1 cellular context compared by ENCODE assay signal in the genomic region with DNA sequence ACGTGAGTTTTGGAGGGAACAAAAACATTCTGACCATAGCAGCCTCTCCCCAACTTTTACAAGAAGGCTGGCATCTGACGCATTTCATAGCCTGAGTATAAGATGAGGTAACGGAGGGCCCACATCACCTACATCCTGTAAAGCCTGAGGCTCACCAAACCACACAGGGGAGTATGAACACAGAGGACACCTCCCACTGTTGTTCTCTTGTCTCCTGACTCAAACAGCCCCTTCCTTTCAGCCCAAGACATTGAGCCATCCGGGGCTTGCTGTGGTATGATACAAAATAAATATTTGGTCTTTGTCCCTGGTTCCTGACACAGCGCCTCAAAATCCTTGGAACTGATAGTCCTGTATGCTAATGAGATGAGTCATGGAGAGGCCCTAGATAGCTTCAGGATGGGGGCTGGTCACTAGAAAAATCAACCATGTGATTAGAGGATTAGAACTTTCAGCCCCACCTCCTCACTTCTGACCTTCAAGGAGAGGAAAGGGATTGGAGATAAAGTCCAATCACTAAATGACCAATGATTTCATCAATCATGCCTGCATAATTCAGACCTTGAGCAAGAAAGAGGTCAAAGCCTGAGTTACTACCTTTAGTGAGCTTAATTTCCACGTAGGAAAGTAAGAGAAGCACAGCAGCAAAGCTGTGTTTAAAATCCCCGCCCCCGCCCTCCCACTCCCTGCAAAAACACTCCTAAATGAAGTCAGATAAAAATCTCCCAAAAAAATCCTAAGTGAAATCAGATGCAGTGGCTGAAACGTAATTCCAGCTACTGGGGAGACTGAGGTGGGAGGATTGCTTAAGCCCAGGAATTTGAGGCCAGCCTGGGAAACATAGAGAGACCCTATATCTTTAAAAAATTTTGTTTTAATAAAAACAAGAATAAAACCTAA.
TF ChIP-seq lines count a peak whose summit lies in the region.

No MANE protein-coding gene starts in this region.

TF ChIP-seq in GM23338, 12 proteins besides CTCF, POLR2A, EP300 and RAD21 (continued from another document):
- TF ChIP-seq, protein P1, sequence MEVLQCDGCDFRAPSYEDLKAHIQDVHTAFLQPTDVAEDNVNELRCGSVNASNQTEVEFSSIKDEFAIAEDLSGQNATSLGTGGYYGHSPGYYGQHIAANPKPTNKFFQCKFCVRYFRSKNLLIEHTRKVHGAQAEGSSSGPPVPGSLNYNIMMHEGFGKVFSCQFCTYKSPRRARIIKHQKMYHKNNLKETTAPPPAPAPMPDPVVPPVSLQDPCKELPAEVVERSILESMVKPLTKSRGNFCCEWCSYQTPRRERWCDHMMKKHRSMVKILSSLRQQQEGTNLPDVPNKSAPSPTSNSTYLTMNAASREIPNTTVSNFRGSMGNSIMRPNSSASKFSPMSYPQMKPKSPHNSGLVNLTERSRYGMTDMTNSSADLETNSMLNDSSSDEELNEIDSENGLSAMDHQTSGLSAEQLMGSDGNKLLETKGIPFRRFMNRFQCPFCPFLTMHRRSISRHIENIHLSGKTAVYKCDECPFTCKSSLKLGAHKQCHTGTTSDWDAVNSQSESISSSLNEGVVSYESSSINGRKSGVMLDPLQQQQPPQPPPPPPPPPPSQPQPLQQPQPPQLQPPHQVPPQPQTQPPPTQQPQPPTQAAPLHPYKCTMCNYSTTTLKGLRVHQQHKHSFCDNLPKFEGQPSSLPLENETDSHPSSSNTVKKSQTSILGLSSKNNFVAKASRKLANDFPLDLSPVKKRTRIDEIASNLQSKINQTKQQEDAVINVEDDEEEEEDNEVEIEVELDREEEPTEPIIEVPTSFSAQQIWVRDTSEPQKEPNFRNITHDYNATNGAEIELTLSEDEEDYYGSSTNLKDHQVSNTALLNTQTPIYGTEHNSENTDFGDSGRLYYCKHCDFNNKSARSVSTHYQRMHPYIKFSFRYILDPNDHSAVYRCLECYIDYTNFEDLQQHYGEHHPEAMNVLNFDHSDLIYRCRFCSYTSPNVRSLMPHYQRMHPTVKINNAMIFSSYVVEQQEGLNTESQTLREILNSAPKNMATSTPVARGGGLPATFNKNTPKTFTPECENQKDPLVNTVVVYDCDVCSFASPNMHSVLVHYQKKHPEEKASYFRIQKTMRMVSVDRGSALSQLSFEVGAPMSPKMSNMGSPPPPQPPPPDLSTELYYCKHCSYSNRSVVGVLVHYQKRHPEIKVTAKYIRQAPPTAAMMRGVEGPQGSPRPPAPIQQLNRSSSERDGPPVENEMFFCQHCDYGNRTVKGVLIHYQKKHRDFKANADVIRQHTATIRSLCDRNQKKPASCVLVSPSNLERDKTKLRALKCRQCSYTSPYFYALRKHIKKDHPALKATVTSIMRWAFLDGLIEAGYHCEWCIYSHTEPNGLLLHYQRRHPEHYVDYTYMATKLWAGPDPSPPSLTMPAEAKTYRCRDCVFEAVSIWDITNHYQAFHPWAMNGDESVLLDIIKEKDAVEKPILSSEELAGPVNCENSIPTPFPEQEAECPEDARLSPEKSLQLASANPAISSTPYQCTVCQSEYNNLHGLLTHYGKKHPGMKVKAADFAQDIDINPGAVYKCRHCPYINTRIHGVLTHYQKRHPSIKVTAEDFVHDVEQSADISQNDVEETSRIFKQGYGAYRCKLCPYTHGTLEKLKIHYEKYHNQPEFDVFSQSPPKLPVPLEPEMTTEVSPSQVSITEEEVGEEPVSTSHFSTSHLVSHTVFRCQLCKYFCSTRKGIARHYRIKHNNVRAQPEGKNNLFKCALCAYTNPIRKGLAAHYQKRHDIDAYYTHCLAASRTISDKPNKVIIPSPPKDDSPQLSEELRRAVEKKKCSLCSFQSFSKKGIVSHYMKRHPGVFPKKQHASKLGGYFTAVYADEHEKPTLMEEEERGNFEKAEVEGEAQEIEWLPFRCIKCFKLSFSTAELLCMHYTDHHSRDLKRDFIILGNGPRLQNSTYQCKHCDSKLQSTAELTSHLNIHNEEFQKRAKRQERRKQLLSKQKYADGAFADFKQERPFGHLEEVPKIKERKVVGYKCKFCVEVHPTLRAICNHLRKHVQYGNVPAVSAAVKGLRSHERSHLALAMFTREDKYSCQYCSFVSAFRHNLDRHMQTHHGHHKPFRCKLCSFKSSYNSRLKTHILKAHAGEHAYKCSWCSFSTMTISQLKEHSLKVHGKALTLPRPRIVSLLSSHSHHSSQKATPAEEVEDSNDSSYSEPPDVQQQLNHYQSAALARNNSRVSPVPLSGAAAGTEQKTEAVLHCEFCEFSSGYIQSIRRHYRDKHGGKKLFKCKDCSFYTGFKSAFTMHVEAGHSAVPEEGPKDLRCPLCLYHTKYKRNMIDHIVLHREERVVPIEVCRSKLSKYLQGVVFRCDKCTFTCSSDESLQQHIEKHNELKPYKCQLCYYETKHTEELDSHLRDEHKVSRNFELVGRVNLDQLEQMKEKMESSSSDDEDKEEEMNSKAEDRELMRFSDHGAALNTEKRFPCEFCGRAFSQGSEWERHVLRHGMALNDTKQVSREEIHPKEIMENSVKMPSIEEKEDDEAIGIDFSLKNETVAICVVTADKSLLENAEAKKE (CRISPR knock-in tag; IDR thresholded peaks at IDR 0.05): no peak
- TF ChIP-seq STAT1 (IDR thresholded peaks at IDR 0.05; ENCODE audit: unreplicated experiment): no peak
- no peak for TF ChIP-seq ZNF114 (CRISPR knock-in tag; IDR thresholded peaks at IDR 0.05)
- TF ChIP-seq, protein P2, sequence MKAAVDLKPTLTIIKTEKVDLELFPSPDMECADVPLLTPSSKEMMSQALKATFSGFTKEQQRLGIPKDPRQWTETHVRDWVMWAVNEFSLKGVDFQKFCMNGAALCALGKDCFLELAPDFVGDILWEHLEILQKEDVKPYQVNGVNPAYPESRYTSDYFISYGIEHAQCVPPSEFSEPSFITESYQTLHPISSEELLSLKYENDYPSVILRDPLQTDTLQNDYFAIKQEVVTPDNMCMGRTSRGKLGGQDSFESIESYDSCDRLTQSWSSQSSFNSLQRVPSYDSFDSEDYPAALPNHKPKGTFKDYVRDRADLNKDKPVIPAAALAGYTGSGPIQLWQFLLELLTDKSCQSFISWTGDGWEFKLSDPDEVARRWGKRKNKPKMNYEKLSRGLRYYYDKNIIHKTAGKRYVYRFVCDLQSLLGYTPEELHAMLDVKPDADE (IDR thresholded peaks at IDR 0.05): no peak
- no peak for TF ChIP-seq CREB1 (CRISPR knock-in tag; IDR thresholded peaks at IDR 0.05; ENCODE audit: low read depth)
- no peak for TF ChIP-seq NANOG (IDR thresholded peaks at IDR 0.05; ENCODE audit: borderline replicate concordance)
- no peak for TF ChIP-seq POLR2AphosphoS5 (IDR thresholded peaks at IDR 0.05; ENCODE audit: low read depth)
- no peak for TF ChIP-seq EZH2 (IDR thresholded peaks at IDR 0.05; ENCODE audit: low read depth, unreplicated experiment)
TF ChIP-seq in GM23338: peak in this region for 0.
